Comparison of ENCODE assay signal across 12 cellular contexts in the genomic region with DNA sequence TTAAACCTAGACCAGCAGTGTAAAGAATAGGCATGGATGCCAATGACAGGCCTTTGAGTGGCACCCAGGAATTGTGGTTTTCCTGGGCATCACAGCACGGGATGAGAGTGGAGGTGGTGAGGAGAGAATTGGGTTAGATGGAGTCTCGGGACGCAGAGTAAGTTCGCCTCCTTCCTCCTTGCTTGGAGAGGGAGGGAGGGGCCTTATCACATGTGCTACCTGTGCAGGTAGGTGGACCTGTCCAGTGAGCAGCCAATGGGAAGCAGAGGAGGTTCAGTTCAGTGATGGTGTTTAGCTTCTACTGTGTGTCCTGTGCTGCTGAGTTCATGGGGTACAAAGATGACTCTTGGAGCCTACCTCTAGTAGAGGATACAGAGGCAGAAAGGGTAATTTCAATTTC.
"Had no signal": no experiment of that assay in that cellular context is flagged by ENCODE, and none has a peak within 500 bp of the region (broad histone marks: within the 10 kb centered on the region; RNA-seq: fewer than 3 reads in every experiment).

No MANE protein-coding gene starts in this region.

- H3K27ac Mint-ChIP-seq: activated naive CD8-positive, alpha-beta T cell treated with anti-CD3 and anti-CD28 coated beads for 36 hours had no signal

- H3K27me3 ChIP-seq: right lobe of liver, suprapubic skin had no signal

- H3K36me3 ChIP-seq: right lobe of liver, suprapubic skin had no signal

- H3K27me3 Mint-ChIP-seq: activated naive CD8-positive, alpha-beta T cell treated with anti-CD3 and anti-CD28 coated beads for 36 hours; effector memory CD8-positive, alpha-beta T cell had no signal

- H3K27ac ChIP-seq: right lobe of liver, SK-N-MC, suprapubic skin had no signal

- ATAC-seq: effector memory CD8-positive, alpha-beta T cell; right lobe of liver had no signal

- H3K9me3 Mint-ChIP-seq: activated naive CD8-positive, alpha-beta T cell treated with anti-CD3 and anti-CD28 coated beads for 36 hours; effector memory CD8-positive, alpha-beta T cell had no signal

- H3K4me3 Mint-ChIP-seq: activated naive CD8-positive, alpha-beta T cell treated with anti-CD3 and anti-CD28 coated beads for 36 hours; effector memory CD8-positive, alpha-beta T cell had no signal

- H3K9me3 ChIP-seq: right lobe of liver, suprapubic skin had no signal

- DNase-seq: activated CD4-positive, alpha-beta T cell treated with anti-CD3 and anti-CD28 coated beads, Interleukin-2, amount 50 U/mL, for 1 hour; activated naive CD8-positive, alpha-beta T cell treated with anti-CD3 and anti-CD28 coated beads for 36 hours; activated T-cell treated with anti-CD3 and anti-CD28 coated beads for 4 hours; central memory CD4-positive, alpha-beta T cell; cortex of kidney; effector memory CD8-positive, alpha-beta T cell; hippocampal formation; posterior cingulate gyrus; right lobe of liver; stimulated activated naive CD4-positive, alpha-beta T cell had no signal

- H3K4me3 ChIP-seq: right lobe of liver, SK-N-MC, suprapubic skin had no signal
